ENCODE assay signal across 17 cellular contexts in the genomic region with DNA sequence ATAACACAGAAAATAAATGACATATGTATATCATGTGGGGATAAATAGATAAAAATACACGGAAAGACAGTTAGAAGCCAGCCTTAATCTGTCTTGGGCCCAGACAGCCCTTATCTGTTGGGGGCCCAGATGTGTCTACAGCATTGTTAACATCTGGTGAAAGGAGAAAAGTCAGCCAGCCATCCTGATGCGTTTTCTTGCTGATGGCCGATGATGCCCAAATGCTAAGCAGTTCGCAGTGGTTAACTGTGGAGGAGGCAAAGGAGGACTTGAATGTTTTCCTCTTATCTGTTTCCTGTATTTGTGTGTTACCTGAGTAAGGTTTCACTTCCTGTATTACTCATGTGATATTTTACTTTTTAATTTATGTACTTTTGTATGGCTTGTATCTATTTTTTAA. TPM values are rescaled to one million over a fixed set of nuclear protein-coding genes. Genes with fewer than 3 reads are reported as not detected.
DNase-seq lines count a peak whose midpoint lies in the region; ATAC-seq and TF ChIP-seq lines count a peak whose summit lies in the region.
"Had no signal": no experiment of that assay in that cellular context is flagged by ENCODE, and none has a peak within 500 bp of the region (broad histone marks: within the 10 kb centered on the region; RNA-seq: fewer than 3 reads in every experiment).

No MANE protein-coding gene starts in this region.

- H3K9me2 ChIP-seq in SK-N-SH, result no peaks in the 10 kb centered on the region
- no peaks in the 10 kb centered on the region for H3K9me2 ChIP-seq in PC-9 (ENCODE audit: insufficient read depth)

- H4K8ac ChIP-seq in neuronal stem cell (ENCODE audit: low read depth, low read length), result no peak overlapping the region

- peaks cover 11 to 43% (median 35%) of the 10 kb centered on the region in 4 donors for H3K4me1 Mint-ChIP-seq in CD4-positive, CD25-positive, alpha-beta regulatory T cell
- peaks cover 20% of the 10 kb centered on the region for H3K4me1 Mint-ChIP-seq in activated naive CD8-positive, alpha-beta T cell treated with anti-CD3 and anti-CD28 coated beads, Interleukin-2, amount 50 U/mL, for 24 hours

- no peak overlapping the region for H3K14ac ChIP-seq in neuronal stem cell (ENCODE audit: low read length)

- H3K36me3 Mint-ChIP-seq in CD4-positive, CD25-positive, alpha-beta regulatory T cell, result no peaks in the 10 kb centered on the region
- no peaks in the 10 kb centered on the region for H3K36me3 Mint-ChIP-seq in activated naive CD8-positive, alpha-beta T cell treated with anti-CD3 and anti-CD28 coated beads, Interleukin-2, amount 50 U/mL, for 24 hours (ENCODE audit: low read depth)

- no peak overlapping the region for H2BK12ac ChIP-seq in neuronal stem cell (ENCODE audit: low read length)

- H2BK120ac ChIP-seq in neuronal stem cell (ENCODE audit: low read depth, low read length), result no peak overlapping the region

- H4K20me1 ChIP-seq in SK-N-SH (ENCODE audit: insufficient read depth) (no peaks in the 10 kb centered on the region), PC-9 (ENCODE audit: insufficient read depth) (no peaks in the 10 kb centered on the region)

- H3K4me3 Mint-ChIP-seq in CD4-positive, CD25-positive, alpha-beta regulatory T cell, result peak overlapping the region; percentile 57 to 79 (median 69)
- no peak overlapping the region for H3K4me3 Mint-ChIP-seq in activated naive CD8-positive, alpha-beta T cell treated with anti-CD3 and anti-CD28 coated beads, Interleukin-2, amount 50 U/mL, for 24 hours

- H2BK15ac ChIP-seq in neuronal stem cell (ENCODE audit: low read length), result no peak overlapping the region

- H3K79me2 ChIP-seq in SK-N-SH (ENCODE audit: insufficient read depth) (no peaks in the 10 kb centered on the region), PC-9 (ENCODE audit: low read depth) (no peaks in the 10 kb centered on the region)

- peak in 1 of 2 experiments; percentile 80; a peak in 2 of 4 replicates for TF ChIP-seq EP300 in SK-N-SH (IDR thresholded peaks at IDR 0.05; ENCODE audit: borderline replicate concordance in 1 of 2, low read depth in 1 of 2, low read length in 1 of 2)

- POLR2A ChIA-PET in SK-N-SH (lab: Yijun Ruan, JAX), result no interaction called here
- POLR2A ChIA-PET in PC-9 (lab: Charles Lee; ENCODE audit: unreplicated experiment), result no interaction called here

- H3K4me1 ChIP-seq in SK-N-SH (ENCODE audit: control insufficient read depth in 1 of 2, insufficient read depth in 2 of 2, low read depth in 1 of 2, low read length in 1 of 2) (peaks cover 4 to 30% of the 10 kb centered on the region in 2 experiments; a peak in 3 of 4 replicates), RWPE2 (ENCODE audit: insufficient read depth, poor library complexity, severe bottlenecking) (peaks cover 5% of the 10 kb centered on the region), neuronal stem cell (ENCODE audit: control insufficient read depth in 2 of 2, insufficient read depth in 1 of 2, low read depth in 1 of 2, low read length in 2 of 2) (no peaks in the 10 kb centered on the region), PC-9 (replicated peaks; ENCODE audit: insufficient read depth) (peaks cover 3% of the 10 kb centered on the region)
- H3K4me1 ChIP-seq in CD4-positive, CD25-positive, alpha-beta regulatory T cell (ENCODE audit: control insufficient read depth, insufficient read depth, low read length, poor library complexity, severe bottlenecking), result peaks cover 32% of the 10 kb centered on the region

- WGBS in SK-N-SH (ENCODE audit: low lambda C conversion rate), result 70% methylated on average over 4 of the region's 4 CpGs
- no CpG with 5 or more reads among the region's 4 CpGs for WGBS in neuronal stem cell (ENCODE audit: extremely low coverage in 2 of 2, insufficient read length in 2 of 2, insufficient replicate concordance in 1 of 2), 2 donors

- no TSS peak for BruUV-seq in PC-9 (replicated peaks; lab: Mats Ljungman, UMichigan)

- no peak overlapping the region for H3K9ac ChIP-seq in SK-N-SH
- no peak overlapping the region for H3K9ac ChIP-seq in neuronal stem cell (ENCODE audit: low read depth, low read length, poor library complexity)

- H3K23ac ChIP-seq in neuronal stem cell (ENCODE audit: low read depth, low read length, poor library complexity), result no peak overlapping the region

- no peak for TF ChIP-seq RAD21 in SK-N-SH (IDR thresholded peaks at IDR 0.05; ENCODE audit: low read length)

- H3K9me3 ChIP-seq in SK-N-SH (no peaks in the 10 kb centered on the region), RWPE2 (ENCODE audit: severe bottlenecking) (no peaks in the 10 kb centered on the region), neuronal stem cell (replicated peaks in 1 of 2; ENCODE audit: control insufficient read depth in 2 of 2, insufficient read depth in 1 of 2, low read depth in 1 of 2, low read length in 2 of 2) (no peaks in the 10 kb centered on the region), PC-9 (ENCODE audit: insufficient read depth, low read depth) (no peaks in the 10 kb centered on the region)
- no peaks in the 10 kb centered on the region for H3K9me3 ChIP-seq in CD4-positive, CD25-positive, alpha-beta regulatory T cell (ENCODE audit: control insufficient read depth in 2 of 2, low read length in 2 of 2)
- H3K9me3 ChIP-seq: upper lobe of right lung had no signal

- intact Hi-C loops in PC-9 (cut with micrococcal nuclease; ENCODE audit: unreplicated experiment), result no loop called here

- H3K4me2 ChIP-seq in SK-N-SH (no peak overlapping the region), neuronal stem cell (ENCODE audit: insufficient read depth, low read length, poor library complexity, severe bottlenecking) (no peak overlapping the region), PC-9 (no peak overlapping the region)

- no peak overlapping the region for H2AFZ ChIP-seq in SK-N-SH (ENCODE audit: low read depth)
- H2AFZ ChIP-seq in neuronal stem cell (ENCODE audit: low read length), result no peak overlapping the region
- no peak overlapping the region for H2AFZ ChIP-seq in PC-9

- DNase-seq in SK-N-SH (peak; percentile 65), RWPE2 (ENCODE audit: low spot score) (no peak), neuronal stem cell (ENCODE audit: low spot score) (no peak), PC-9 (no peak), dermis blood vessel endothelial cell (no peak)
- DNase-seq in CD4-positive, CD25-positive, alpha-beta regulatory T cell, result peak in 2 of 3 donors; percentile 45 to 68
- DNase-seq in activated naive CD8-positive, alpha-beta T cell treated with anti-CD3 and anti-CD28 coated beads, Interleukin-2, amount 50 U/mL, for 24 hours, result no peak
- DNase-seq: C1 segment of cervical spinal cord; midbrain; NCI-H1694; stimulated activated naive CD4-positive, alpha-beta T cell treated with Interleukin-2 at 50 U/mL for 16 hours; upper lobe of right lung had no signal

- H3K36me3 ChIP-seq in SK-N-SH (replicated peaks in 1 of 2; ENCODE audit: control insufficient read depth in 1 of 2, insufficient read depth in 2 of 2, low read length in 1 of 2), result no peaks in the 10 kb centered on the region
- H3K36me3 ChIP-seq in CD4-positive, CD25-positive, alpha-beta regulatory T cell (ENCODE audit: control insufficient read depth, insufficient read depth, low read length), result no peaks in the 10 kb centered on the region
- H3K36me3 ChIP-seq in RWPE2 (ENCODE audit: low read depth), result no peaks in the 10 kb centered on the region
- no peaks in the 10 kb centered on the region for H3K36me3 ChIP-seq in neuronal stem cell (replicated peaks in 1 of 2; ENCODE audit: control insufficient read depth in 2 of 2, insufficient read depth in 2 of 2, low read length in 2 of 2)
- no peaks in the 10 kb centered on the region for H3K36me3 ChIP-seq in PC-9 (ENCODE audit: low read depth)
- H3K36me3 ChIP-seq: upper lobe of right lung had no signal

- H3K18ac ChIP-seq in neuronal stem cell (ENCODE audit: low read length), result no peak overlapping the region

- H3K27me3 ChIP-seq in SK-N-SH (ENCODE audit: insufficient read depth), result no peaks in the 10 kb centered on the region; the same call in 1 of the 2 replicates
- H3K27me3 ChIP-seq in CD4-positive, CD25-positive, alpha-beta regulatory T cell (ENCODE audit: control insufficient read depth, insufficient read depth, low read length), result no peaks in the 10 kb centered on the region
- no peaks in the 10 kb centered on the region for H3K27me3 ChIP-seq in RWPE2 (ENCODE audit: insufficient read depth, poor library complexity, severe bottlenecking)
- H3K27me3 ChIP-seq in neuronal stem cell (ENCODE audit: control insufficient read depth in 3 of 3, insufficient read depth in 3 of 3, low read depth in 1 of 3, low read length in 3 of 3), result peaks cover 0 to 11% (median 3%) of the 10 kb centered on the region in 3 experiments
- H3K27me3 ChIP-seq in PC-9 (ENCODE audit: insufficient read depth, low read depth), result no peaks in the 10 kb centered on the region
- H3K27me3 ChIP-seq: upper lobe of right lung had no signal

- peak overlapping the region; percentile 74 to 95 (median 93) for H3K27ac Mint-ChIP-seq in CD4-positive, CD25-positive, alpha-beta regulatory T cell
- H3K27ac Mint-ChIP-seq in activated naive CD8-positive, alpha-beta T cell treated with anti-CD3 and anti-CD28 coated beads, Interleukin-2, amount 50 U/mL, for 24 hours, result no peak overlapping the region

- H3K27ac ChIP-seq in SK-N-SH (ENCODE audit: low read depth in 2 of 2, low read length in 1 of 2) (peak overlapping the region in 1 of 2 experiments; percentile 87; a peak in 2 of 4 replicates), RWPE2 (ENCODE audit: poor library complexity, severe bottlenecking) (peak overlapping the region; percentile 11), neuronal stem cell (replicated peaks; ENCODE audit: low read length) (no peak overlapping the region), PC-9 (no peak overlapping the region)
- H3K27ac ChIP-seq in CD4-positive, CD25-positive, alpha-beta regulatory T cell (ENCODE audit: insufficient read depth, low read length, poor library complexity, severe bottlenecking), result peak overlapping the region; percentile 77
- H3K27ac ChIP-seq: coronary artery, epithelial cell of prostate, upper lobe of right lung had no signal

- ATAC-seq in SK-N-SH treated with all-trans-retinoic acid at 6 μM for 48 hours (no peak), RWPE2 (ENCODE audit: low read depth) (no peak)
- ATAC-seq in CD4-positive, CD25-positive, alpha-beta regulatory T cell (ENCODE audit: low read depth in 2 of 2), result peak; percentile 74 to 77
- peak; percentile 44 for ATAC-seq in activated naive CD8-positive, alpha-beta T cell treated with anti-CD3 and anti-CD28 coated beads, Interleukin-2, amount 50 U/mL, for 24 hours
- ATAC-seq: upper lobe of right lung had no signal

- no peaks in the 10 kb centered on the region for H3K79me1 ChIP-seq in neuronal stem cell (ENCODE audit: low read depth, low read length)

- no peak overlapping the region for H2AK5ac ChIP-seq in neuronal stem cell (ENCODE audit: low read depth, low read length)

- no peaks in the 10 kb centered on the region for H3K27me3 Mint-ChIP-seq in CD4-positive, CD25-positive, alpha-beta regulatory T cell
- H3K27me3 Mint-ChIP-seq in activated naive CD8-positive, alpha-beta T cell treated with anti-CD3 and anti-CD28 coated beads, Interleukin-2, amount 50 U/mL, for 24 hours, result no peaks in the 10 kb centered on the region

- H3K4me3 ChIP-seq in SK-N-SH (ENCODE audit: low read depth in 2 of 2, low read length in 1 of 2) (no peak overlapping the region), RWPE2 (ENCODE audit: severe bottlenecking) (no peak overlapping the region), neuronal stem cell (ENCODE audit: low read length in 2 of 2) (no peak overlapping the region), PC-9 (no peak overlapping the region)
- peak overlapping the region; percentile 64 for H3K4me3 ChIP-seq in CD4-positive, CD25-positive, alpha-beta regulatory T cell (ENCODE audit: low read depth, low read length)
- H3K4me3 ChIP-seq: coronary artery, upper lobe of right lung had no signal

- H3F3A ChIP-seq in SK-N-SH (replicated peaks; ENCODE audit: insufficient read depth) (no peaks in the 10 kb centered on the region), PC-9 (ENCODE audit: insufficient read depth, low read depth) (peaks cover 6% of the 10 kb centered on the region; the same call in 1 of the 2 replicates)

- no peak overlapping the region for H3K4ac ChIP-seq in neuronal stem cell (ENCODE audit: low read length)

- CTCF ChIA-PET in SK-N-SH (lab: Yijun Ruan, JAX), result no interaction called here
- CTCF ChIA-PET in PC-9 (lab: Charles Lee), result no interaction called here

- H2BK5ac ChIP-seq in neuronal stem cell (ENCODE audit: low read length), result no peak overlapping the region

- TF ChIP-seq CTCF in SK-N-SH (IDR thresholded peaks at IDR 0.05), result no peak
- TF ChIP-seq CTCF in RWPE2 (IDR thresholded peaks at IDR 0.05; ENCODE audit: poor library complexity, severe bottlenecking), result no peak
- TF ChIP-seq CTCF in PC-9 (conservative IDR thresholded peaks at IDR 0.05), result no peak

- no peak overlapping the region for H4K91ac ChIP-seq in neuronal stem cell (ENCODE audit: low read depth, low read length, poor library complexity)

- no peaks in the 10 kb centered on the region for H3K9me3 Mint-ChIP-seq in CD4-positive, CD25-positive, alpha-beta regulatory T cell
- no peaks in the 10 kb centered on the region for H3K9me3 Mint-ChIP-seq in activated naive CD8-positive, alpha-beta T cell treated with anti-CD3 and anti-CD28 coated beads, Interleukin-2, amount 50 U/mL, for 24 hours

RNA-seq across cellular contexts. Expression of gene NOX5, which starts 46.2 kb away (rescaled TPM):
- polyA plus RNA-seq in SK-N-SH (2012; rRNA removed), result 0.02 and 0.05 TPM in 2 replicates
- polyA plus RNA-seq in SK-N-SH (2012; cell fraction: cytosol; rRNA removed), result 0.03 and 0.05 TPM in 2 replicates
- 0.06 and 0.12 TPM in 2 replicates for polyA plus RNA-seq in SK-N-SH (2012; cell fraction: nucleus; rRNA removed)
- not detected for total RNA-seq in CD4-positive, CD25-positive, alpha-beta regulatory T cell
- polyA plus RNA-seq in CD4-positive, CD25-positive, alpha-beta regulatory T cell, result not detected
- polyA plus RNA-seq in neuronal stem cell (2013, experiment 1 of 2), result 0.01 TPM
- under 0.01 TPM for polyA plus RNA-seq in neuronal stem cell (2013, experiment 2 of 2)
- 0.85 and 1.5 TPM in 2 replicates for total RNA-seq in PC-9 (2021)
- total RNA-seq in dermis blood vessel endothelial cell, result under 0.01 TPM in 1 of 2 replicates, not detected in the other
- total RNA-seq: A172, Daoy had no signal

Comparison
In these comparisons a context has a peak if more than half of its experiments do, and no peak if none do; other contexts are left out.
1. DNase-seq: peak in SK-N-SH (single experiment) and CD4-positive, CD25-positive, alpha-beta regulatory T cell (2 of 3); none in RWPE2 (single experiment), activated naive CD8-positive, alpha-beta T cell treated with anti-CD3 and anti-CD28 coated beads, Interleukin-2, amount 50 U/mL, for 24 hours (single experiment), neuronal stem cell (single experiment), PC-9 (0 of 2) and dermis blood vessel endothelial cell (single experiment).
2. H3K27ac ChIP-seq: peak in CD4-positive, CD25-positive, alpha-beta regulatory T cell (single experiment) and RWPE2 (single experiment); none in neuronal stem cell (single experiment) and PC-9 (single experiment).
3. ATAC-seq: peak in CD4-positive, CD25-positive, alpha-beta regulatory T cell (2 of 2) and activated naive CD8-positive, alpha-beta T cell treated with anti-CD3 and anti-CD28 coated beads, Interleukin-2, amount 50 U/mL, for 24 hours (single experiment); none in SK-N-SH treated with all-trans-retinoic acid at 6 μM for 48 hours (single experiment) and RWPE2 (single experiment).